In genomic region chr7:18515067-18515466, GRCh38 we compare ENCODE assay signal across 1 cellular context.
TF ChIP-seq lines count a peak whose summit lies in the region.

No MANE protein-coding gene starts in this region.

TF ChIP-seq in IMR-90, 13 proteins besides CTCF, POLR2A, EP300 and RAD21:
- peak; percentile 74 for TF ChIP-seq CEBPB (IDR thresholded peaks at IDR 0.05; ENCODE audit: low read depth, low read length)
- no peak for TF ChIP-seq USF2 (IDR thresholded peaks at IDR 0.05; ENCODE audit: low read depth, low read length)
